ENCODE assay signal across 25 cellular contexts in the genomic region with DNA sequence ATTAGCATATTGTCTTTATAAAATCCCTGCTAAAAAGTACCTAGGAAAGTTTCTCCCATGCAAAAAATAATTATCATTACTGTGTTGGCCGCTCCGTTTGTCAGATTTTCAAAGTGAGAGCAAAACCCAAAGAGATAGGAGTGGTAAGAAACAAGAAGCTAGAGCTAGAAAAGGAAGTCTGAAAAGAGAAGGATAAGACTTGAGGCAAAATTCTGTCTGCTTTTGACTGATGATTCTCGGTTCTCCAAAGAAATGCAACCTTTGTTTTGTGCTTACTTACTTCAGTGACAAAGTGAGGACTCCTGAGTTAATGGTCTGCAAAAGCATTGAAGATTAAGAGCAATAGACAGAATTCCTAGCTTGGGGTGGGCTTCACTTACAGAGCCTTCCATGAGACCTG.
"Had no signal": no experiment of that assay in that cellular context is flagged by ENCODE, and none has a peak within 500 bp of the region (broad histone marks: within the 10 kb centered on the region; RNA-seq: fewer than 3 reads in every experiment).

No MANE protein-coding gene starts in this region.

- H3K4me3 Mint-ChIP-seq: activated CD4-positive, alpha-beta T cell treated with anti-CD3 and anti-CD28 coated beads for 36 hours; activated T-cell treated with anti-CD3 and anti-CD28 coated beads, Interleukin-2, amount 50 U/mL, for 72 hours; naive thymus-derived CD4-positive, alpha-beta T cell; T-helper 17 cell had no signal

- H3K4me2 ChIP-seq: hepatocyte had no signal

- H3K4me1 Mint-ChIP-seq: naive thymus-derived CD4-positive, alpha-beta T cell; T-helper 17 cell had no signal

- H3K27me3 ChIP-seq: hepatocyte, sigmoid colon, tibial nerve had no signal

- H2AFZ ChIP-seq: hepatocyte, parathyroid adenoma had no signal

- H3K36me3 Mint-ChIP-seq: activated naive CD4-positive, alpha-beta T cell treated with anti-CD3 and anti-CD28 coated beads, Interleukin-2, amount 50 U/mL, for 72 hours; naive thymus-derived CD4-positive, alpha-beta T cell had no signal

- ATAC-seq: activated CD4-positive, alpha-beta T cell treated with anti-CD3 and anti-CD28 coated beads for 36 hours; activated naive CD4-positive, alpha-beta T cell treated with anti-CD3 and anti-CD28 coated beads, Interleukin-2, amount 50 U/mL, for 72 hours; activated T-cell treated with anti-CD3 and anti-CD28 coated beads, Interleukin-2, amount 50 U/mL, for 72 hours; naive thymus-derived CD4-positive, alpha-beta T cell; psoas muscle; T-helper 17 cell had no signal

- H3K36me3 ChIP-seq: sigmoid colon, tibial nerve had no signal

- H3K27ac ChIP-seq: dorsolateral prefrontal cortex, hepatocyte, parathyroid adenoma, psoas muscle, sigmoid colon, tibial nerve had no signal

- H3K9me3 ChIP-seq: psoas muscle, sigmoid colon, tibial nerve had no signal

- H3K4me1 ChIP-seq: parathyroid adenoma, psoas muscle, sigmoid colon, tibial nerve had no signal

- DNase-seq: activated CD4-positive, alpha-beta T cell treated with anti-CD3 and anti-CD28 coated beads for 36 hours; activated CD4-positive, alpha-beta T cell treated with anti-CD3 and anti-CD28 coated beads, Interleukin-2, amount 50 U/mL, for 4 hours; activated CD4-positive, CD25-positive, alpha-beta regulatory T cell; activated naive CD4-positive, alpha-beta T cell; activated T-cell treated with anti-CD3 and anti-CD28 coated beads for 4 hours; activated T-cell treated with anti-CD3 and anti-CD28 coated beads, Interleukin-2, amount 50 U/mL, for 72 hours; dorsolateral prefrontal cortex; effector memory CD4-positive, alpha-beta T cell; kidney; left colon; mammary epithelial cell; midbrain; naive thymus-derived CD4-positive, alpha-beta T cell; nucleus accumbens; psoas muscle; sigmoid colon; stimulated activated CD4-positive, alpha-beta T cell treated with anti-CD3 and anti-CD28 coated beads, Interleukin-4, amount 100 ng/mL, for 4 hours; stimulated activated CD8-positive, alpha-beta memory T cell treated with anti-CD3 and anti-CD28 coated beads, Interleukin-4, amount 100 ng/mL, for 48 hours; stimulated activated naive CD4-positive, alpha-beta T cell treated with Interleukin-2 at 50 U/mL for 16 hours; T-helper 17 cell; T1000 had no signal

- H3K27ac Mint-ChIP-seq: activated CD4-positive, alpha-beta T cell treated with anti-CD3 and anti-CD28 coated beads for 36 hours; activated naive CD4-positive, alpha-beta T cell treated with anti-CD3 and anti-CD28 coated beads, Interleukin-2, amount 50 U/mL, for 72 hours; activated T-cell treated with anti-CD3 and anti-CD28 coated beads, Interleukin-2, amount 50 U/mL, for 72 hours; naive thymus-derived CD4-positive, alpha-beta T cell; T-helper 17 cell had no signal

- H3K79me2 ChIP-seq: hepatocyte, parathyroid adenoma had no signal

- H3K4me3 ChIP-seq: dorsolateral prefrontal cortex, hepatocyte, psoas muscle, sigmoid colon, tibial nerve had no signal

- H3K9ac ChIP-seq: parathyroid adenoma had no signal
